1 cellular context compared by ENCODE assay signal in the genomic region with DNA sequence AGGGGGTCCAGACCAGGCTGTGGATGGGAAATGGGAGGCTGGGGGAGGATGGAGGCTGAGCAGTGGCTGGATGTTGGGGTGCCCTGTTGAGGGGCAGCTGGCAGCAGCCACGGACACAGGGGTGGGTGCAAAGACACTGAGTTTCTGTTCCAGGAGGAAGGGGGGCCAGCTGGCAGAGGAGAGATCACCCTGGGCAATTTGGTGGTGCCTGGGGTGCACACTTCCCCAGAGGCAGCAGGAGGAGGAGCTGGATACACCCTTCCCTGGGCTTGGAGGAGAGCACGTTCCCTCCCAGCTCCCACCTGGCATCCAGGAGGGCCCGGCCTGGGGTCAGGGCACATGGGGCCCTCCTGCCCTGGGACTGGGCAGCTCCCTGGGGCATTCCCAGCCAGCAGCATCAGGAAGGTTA.
TF ChIP-seq lines count a peak whose summit lies in the region.

No MANE protein-coding gene starts in this region.

TF ChIP-seq in GM23338, 12 proteins besides CTCF, POLR2A, EP300 and RAD21 (continued from another document):
- TF ChIP-seq, protein P1, sequence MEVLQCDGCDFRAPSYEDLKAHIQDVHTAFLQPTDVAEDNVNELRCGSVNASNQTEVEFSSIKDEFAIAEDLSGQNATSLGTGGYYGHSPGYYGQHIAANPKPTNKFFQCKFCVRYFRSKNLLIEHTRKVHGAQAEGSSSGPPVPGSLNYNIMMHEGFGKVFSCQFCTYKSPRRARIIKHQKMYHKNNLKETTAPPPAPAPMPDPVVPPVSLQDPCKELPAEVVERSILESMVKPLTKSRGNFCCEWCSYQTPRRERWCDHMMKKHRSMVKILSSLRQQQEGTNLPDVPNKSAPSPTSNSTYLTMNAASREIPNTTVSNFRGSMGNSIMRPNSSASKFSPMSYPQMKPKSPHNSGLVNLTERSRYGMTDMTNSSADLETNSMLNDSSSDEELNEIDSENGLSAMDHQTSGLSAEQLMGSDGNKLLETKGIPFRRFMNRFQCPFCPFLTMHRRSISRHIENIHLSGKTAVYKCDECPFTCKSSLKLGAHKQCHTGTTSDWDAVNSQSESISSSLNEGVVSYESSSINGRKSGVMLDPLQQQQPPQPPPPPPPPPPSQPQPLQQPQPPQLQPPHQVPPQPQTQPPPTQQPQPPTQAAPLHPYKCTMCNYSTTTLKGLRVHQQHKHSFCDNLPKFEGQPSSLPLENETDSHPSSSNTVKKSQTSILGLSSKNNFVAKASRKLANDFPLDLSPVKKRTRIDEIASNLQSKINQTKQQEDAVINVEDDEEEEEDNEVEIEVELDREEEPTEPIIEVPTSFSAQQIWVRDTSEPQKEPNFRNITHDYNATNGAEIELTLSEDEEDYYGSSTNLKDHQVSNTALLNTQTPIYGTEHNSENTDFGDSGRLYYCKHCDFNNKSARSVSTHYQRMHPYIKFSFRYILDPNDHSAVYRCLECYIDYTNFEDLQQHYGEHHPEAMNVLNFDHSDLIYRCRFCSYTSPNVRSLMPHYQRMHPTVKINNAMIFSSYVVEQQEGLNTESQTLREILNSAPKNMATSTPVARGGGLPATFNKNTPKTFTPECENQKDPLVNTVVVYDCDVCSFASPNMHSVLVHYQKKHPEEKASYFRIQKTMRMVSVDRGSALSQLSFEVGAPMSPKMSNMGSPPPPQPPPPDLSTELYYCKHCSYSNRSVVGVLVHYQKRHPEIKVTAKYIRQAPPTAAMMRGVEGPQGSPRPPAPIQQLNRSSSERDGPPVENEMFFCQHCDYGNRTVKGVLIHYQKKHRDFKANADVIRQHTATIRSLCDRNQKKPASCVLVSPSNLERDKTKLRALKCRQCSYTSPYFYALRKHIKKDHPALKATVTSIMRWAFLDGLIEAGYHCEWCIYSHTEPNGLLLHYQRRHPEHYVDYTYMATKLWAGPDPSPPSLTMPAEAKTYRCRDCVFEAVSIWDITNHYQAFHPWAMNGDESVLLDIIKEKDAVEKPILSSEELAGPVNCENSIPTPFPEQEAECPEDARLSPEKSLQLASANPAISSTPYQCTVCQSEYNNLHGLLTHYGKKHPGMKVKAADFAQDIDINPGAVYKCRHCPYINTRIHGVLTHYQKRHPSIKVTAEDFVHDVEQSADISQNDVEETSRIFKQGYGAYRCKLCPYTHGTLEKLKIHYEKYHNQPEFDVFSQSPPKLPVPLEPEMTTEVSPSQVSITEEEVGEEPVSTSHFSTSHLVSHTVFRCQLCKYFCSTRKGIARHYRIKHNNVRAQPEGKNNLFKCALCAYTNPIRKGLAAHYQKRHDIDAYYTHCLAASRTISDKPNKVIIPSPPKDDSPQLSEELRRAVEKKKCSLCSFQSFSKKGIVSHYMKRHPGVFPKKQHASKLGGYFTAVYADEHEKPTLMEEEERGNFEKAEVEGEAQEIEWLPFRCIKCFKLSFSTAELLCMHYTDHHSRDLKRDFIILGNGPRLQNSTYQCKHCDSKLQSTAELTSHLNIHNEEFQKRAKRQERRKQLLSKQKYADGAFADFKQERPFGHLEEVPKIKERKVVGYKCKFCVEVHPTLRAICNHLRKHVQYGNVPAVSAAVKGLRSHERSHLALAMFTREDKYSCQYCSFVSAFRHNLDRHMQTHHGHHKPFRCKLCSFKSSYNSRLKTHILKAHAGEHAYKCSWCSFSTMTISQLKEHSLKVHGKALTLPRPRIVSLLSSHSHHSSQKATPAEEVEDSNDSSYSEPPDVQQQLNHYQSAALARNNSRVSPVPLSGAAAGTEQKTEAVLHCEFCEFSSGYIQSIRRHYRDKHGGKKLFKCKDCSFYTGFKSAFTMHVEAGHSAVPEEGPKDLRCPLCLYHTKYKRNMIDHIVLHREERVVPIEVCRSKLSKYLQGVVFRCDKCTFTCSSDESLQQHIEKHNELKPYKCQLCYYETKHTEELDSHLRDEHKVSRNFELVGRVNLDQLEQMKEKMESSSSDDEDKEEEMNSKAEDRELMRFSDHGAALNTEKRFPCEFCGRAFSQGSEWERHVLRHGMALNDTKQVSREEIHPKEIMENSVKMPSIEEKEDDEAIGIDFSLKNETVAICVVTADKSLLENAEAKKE (CRISPR knock-in tag; IDR thresholded peaks at IDR 0.05), result no peak
- TF ChIP-seq JUNB (IDR thresholded peaks at IDR 0.05; ENCODE audit: unreplicated experiment) (no peak), CREB1 (CRISPR knock-in tag; IDR thresholded peaks at IDR 0.05; ENCODE audit: low read depth) (no peak), ZNF114 (CRISPR knock-in tag; IDR thresholded peaks at IDR 0.05) (no peak), ZNF331 (CRISPR knock-in tag; IDR thresholded peaks at IDR 0.05; ENCODE audit: low read depth) (no peak), NANOG (IDR thresholded peaks at IDR 0.05; ENCODE audit: borderline replicate concordance) (no peak), STAT1 (IDR thresholded peaks at IDR 0.05; ENCODE audit: unreplicated experiment) (no peak), EZH2phosphoT487 (IDR thresholded peaks at IDR 0.05; ENCODE audit: unreplicated experiment) (no peak)
- TF ChIP-seq, protein P2, sequence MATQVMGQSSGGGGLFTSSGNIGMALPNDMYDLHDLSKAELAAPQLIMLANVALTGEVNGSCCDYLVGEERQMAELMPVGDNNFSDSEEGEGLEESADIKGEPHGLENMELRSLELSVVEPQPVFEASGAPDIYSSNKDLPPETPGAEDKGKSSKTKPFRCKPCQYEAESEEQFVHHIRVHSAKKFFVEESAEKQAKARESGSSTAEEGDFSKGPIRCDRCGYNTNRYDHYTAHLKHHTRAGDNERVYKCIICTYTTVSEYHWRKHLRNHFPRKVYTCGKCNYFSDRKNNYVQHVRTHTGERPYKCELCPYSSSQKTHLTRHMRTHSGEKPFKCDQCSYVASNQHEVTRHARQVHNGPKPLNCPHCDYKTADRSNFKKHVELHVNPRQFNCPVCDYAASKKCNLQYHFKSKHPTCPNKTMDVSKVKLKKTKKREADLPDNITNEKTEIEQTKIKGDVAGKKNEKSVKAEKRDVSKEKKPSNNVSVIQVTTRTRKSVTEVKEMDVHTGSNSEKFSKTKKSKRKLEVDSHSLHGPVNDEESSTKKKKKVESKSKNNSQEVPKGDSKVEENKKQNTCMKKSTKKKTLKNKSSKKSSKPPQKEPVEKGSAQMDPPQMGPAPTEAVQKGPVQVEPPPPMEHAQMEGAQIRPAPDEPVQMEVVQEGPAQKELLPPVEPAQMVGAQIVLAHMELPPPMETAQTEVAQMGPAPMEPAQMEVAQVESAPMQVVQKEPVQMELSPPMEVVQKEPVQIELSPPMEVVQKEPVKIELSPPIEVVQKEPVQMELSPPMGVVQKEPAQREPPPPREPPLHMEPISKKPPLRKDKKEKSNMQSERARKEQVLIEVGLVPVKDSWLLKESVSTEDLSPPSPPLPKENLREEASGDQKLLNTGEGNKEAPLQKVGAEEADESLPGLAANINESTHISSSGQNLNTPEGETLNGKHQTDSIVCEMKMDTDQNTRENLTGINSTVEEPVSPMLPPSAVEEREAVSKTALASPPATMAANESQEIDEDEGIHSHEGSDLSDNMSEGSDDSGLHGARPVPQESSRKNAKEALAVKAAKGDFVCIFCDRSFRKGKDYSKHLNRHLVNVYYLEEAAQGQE (IDR thresholded peaks at IDR 0.05; ENCODE audit: unreplicated experiment), result no peak
- TF ChIP-seq, protein P3, sequence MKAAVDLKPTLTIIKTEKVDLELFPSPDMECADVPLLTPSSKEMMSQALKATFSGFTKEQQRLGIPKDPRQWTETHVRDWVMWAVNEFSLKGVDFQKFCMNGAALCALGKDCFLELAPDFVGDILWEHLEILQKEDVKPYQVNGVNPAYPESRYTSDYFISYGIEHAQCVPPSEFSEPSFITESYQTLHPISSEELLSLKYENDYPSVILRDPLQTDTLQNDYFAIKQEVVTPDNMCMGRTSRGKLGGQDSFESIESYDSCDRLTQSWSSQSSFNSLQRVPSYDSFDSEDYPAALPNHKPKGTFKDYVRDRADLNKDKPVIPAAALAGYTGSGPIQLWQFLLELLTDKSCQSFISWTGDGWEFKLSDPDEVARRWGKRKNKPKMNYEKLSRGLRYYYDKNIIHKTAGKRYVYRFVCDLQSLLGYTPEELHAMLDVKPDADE (IDR thresholded peaks at IDR 0.05), result no peak
